In genomic region chr6:73461537-73462350, GRCh38 we compare ENCODE assay signal across 8 cellular contexts. TPM values are rescaled to one million over a fixed set of nuclear protein-coding genes. Genes with fewer than 3 reads are reported as not detected.
DNase-seq lines count a peak whose midpoint lies in the region; ATAC-seq, FAIRE-seq and TF ChIP-seq lines count a peak whose summit lies in the region.

Gene MTO1 (plus strand): TSS chr6:73461737. CDS start chr6:73461855, 118 bp downstream.

- H3K27ac Mint-ChIP-seq in T-helper 17 cell = peak within 1 kb of the TSS; percentile 98

- H3K4me3 ChIP-seq in left ventricle myocardium inferior (peak within 1 kb of the TSS; percentile 80), psoas muscle (peak within 1 kb of the TSS; percentile 99)

- H3K36me3 ChIP-seq in left ventricle myocardium inferior = peaks cover 17% of the 10 kb centered on the region
- peaks cover 0 to 19% of the 10 kb centered on the region in 2 donors for H3K36me3 ChIP-seq in psoas muscle (ENCODE audit: insufficient read depth in 1 of 2, low read depth in 1 of 2)

- H3K4me1 Mint-ChIP-seq in T-helper 17 cell = peaks cover 27% of the 10 kb centered on the region

- H3K27me3 ChIP-seq in left ventricle myocardium inferior (ENCODE audit: low read depth) (no peaks in the 10 kb centered on the region), psoas muscle (ENCODE audit: insufficient read depth in 3 of 3, low read length in 2 of 3) (no peaks in the 10 kb centered on the region)

- intact Hi-C loops in left ventricle myocardium inferior (cut with micrococcal nuclease) (no loop called here), psoas muscle (cut with DNase I) (no loop called here)

- H3K9me3 ChIP-seq in T-helper 17 cell (ENCODE audit: control insufficient read depth, low read length, poor library complexity, severe bottlenecking) (no peaks in the 10 kb centered on the region), left ventricle myocardium inferior (replicated peaks) (no peaks in the 10 kb centered on the region), psoas muscle (no peaks in the 10 kb centered on the region)

- peak within 1 kb of the TSS; percentile 96 for H3K4me3 Mint-ChIP-seq in T-helper 17 cell

- no peaks in the 10 kb centered on the region for H3K27me3 Mint-ChIP-seq in T-helper 17 cell

- FAIRE-seq in urothelium cell line (lab: Jason Lieb, UNC) = no peak

- WGBS in psoas muscle, 3 donors = 0 to 1% (median 1%) methylated on average over 55 of the region's 55 CpGs

- ATAC-seq in HG02870 (IDR thresholded peaks at IDR 0.05; ENCODE audit: unreplicated experiment) (peak; percentile 91), T-helper 17 cell (peak; percentile 93), psoas muscle (peak; percentile 96 to 99 (median 98))

- no peak for TF ChIP-seq CTCF in GM13977 (IDR thresholded peaks at IDR 0.05; ENCODE audit: extremely low read depth, insufficient read depth, missing control alignments)
- no peak for TF ChIP-seq CTCF in left ventricle myocardium inferior (IDR thresholded peaks at IDR 0.05; ENCODE audit: borderline replicate concordance)
- TF ChIP-seq CTCF in psoas muscle (IDR thresholded peaks at IDR 0.05) = no peak

- H3K27ac ChIP-seq in left ventricle myocardium inferior (replicated peaks) (peak within 1 kb of the TSS; percentile 94), psoas muscle (peak within 1 kb of the TSS; percentile 94)

- no peaks in the 10 kb centered on the region for H3K36me3 Mint-ChIP-seq in T-helper 17 cell (ENCODE audit: low read depth)

- in situ Hi-C loops in GM13977 (cut with MboI; ENCODE audit: low pct_unique_long_range_greater_than_20kb, low sequenced_read_pairs, unreplicated experiment) = no loop called here

- DNase-seq in GM13977 (ENCODE audit: low spot score) (peak; percentile 84), NCI-H146 treated with DMSO at 0.1 percent for 48 hours (lab: John Stamatoyannopoulos, UW; ENCODE audit: unreplicated experiment) (peak; percentile 66), T-helper 17 cell (peak; percentile 67 to 72 (median 69)), amygdala (lab: John Stamatoyannopoulos, UW) (peak; percentile 24 to 94 (median 76)), left ventricle myocardium inferior (peak; percentile 91), psoas muscle (peak; percentile 88 to 93), urothelium cell line (ENCODE audit: low spot score) (peak; percentile 91)

- H3K4me1 ChIP-seq in left ventricle myocardium inferior = peaks cover 36% of the 10 kb centered on the region
- H3K4me1 ChIP-seq in psoas muscle = peaks cover 10% of the 10 kb centered on the region

RNA-seq across cellular contexts. Expression of gene MTO1, which starts in this region (rescaled TPM):
- total RNA-seq in T-helper 17 cell (10 to 100 TPM; 37.1 to 47.4 TPM), left ventricle myocardium inferior (30.4 TPM), psoas muscle (10 to 100 TPM; 15.9 to 25.9 (median 18.3) TPM)
- polyA plus RNA-seq in psoas muscle = 10 to 100 TPM; 19.2 to 22.6 (median 20.2) TPM

Comparison
In these comparisons a context has a peak if more than half of its experiments do, and no peak if none do; other contexts are left out.
1. Peak in every context shown above with its lines: DNase-seq, ATAC-seq, H3K4me3 ChIP-seq and H3K27ac ChIP-seq.